In genomic region chr20:16312998-16313397, GRCh38 we compare ENCODE assay signal across 26 cellular contexts.
"Had no signal": no experiment of that assay in that cellular context is flagged by ENCODE, and none has a peak within 500 bp of the region (broad histone marks: within the 10 kb centered on the region; RNA-seq: fewer than 3 reads in every experiment).

No MANE protein-coding gene starts in this region.

- H3K4me2 ChIP-seq: neural progenitor cell, smooth muscle cell had no signal

- ATAC-seq: natural killer cell; psoas muscle; right cardiac atrium; sciatic nerve; stimulated activated effector memory CD8-positive, alpha-beta T cell treated with anti-CD3 and anti-CD28 coated beads, Interleukin-12 subunit alpha, Interleukin-12 subunit beta, amount 100 ng/mL, for 72 hours; stimulated activated naive B cell treated with anti-CD40 and anti-IgM and Interleukin-4, amounts not matched to agents 10 μg/mL and 1 μg/mL and 100 μg/mL, for 72 hours had no signal

- H3K27me3 ChIP-seq: neural progenitor cell, ovary, stomach, thyroid gland, tibial nerve, upper lobe of left lung, vagina had no signal

- H3K9ac ChIP-seq: neural progenitor cell, parathyroid adenoma had no signal

- H3K9me3 ChIP-seq: ovary, psoas muscle, stomach, thoracic aorta, thyroid gland, tibial nerve, upper lobe of left lung, vagina had no signal

- H3K4me1 ChIP-seq: neural progenitor cell, psoas muscle, stomach, thyroid gland, tibial nerve, upper lobe of left lung, vagina had no signal

- H3K79me2 ChIP-seq: parathyroid adenoma had no signal

- H3K36me3 ChIP-seq: neural progenitor cell, ovary had no signal

- H3K27ac ChIP-seq: neural progenitor cell, ovary, parathyroid adenoma, psoas muscle, skin epidermis, stomach, thoracic aorta, thyroid gland, tibial nerve, upper lobe of left lung, vagina had no signal

- H3K4me3 ChIP-seq: neural progenitor cell, ovary, psoas muscle, skin epidermis, smooth muscle cell, stomach, thoracic aorta, thyroid gland, tibial nerve, upper lobe of left lung, vagina had no signal

- FAIRE-seq: urothelium cell line had no signal

- H2AFZ ChIP-seq: neural progenitor cell, parathyroid adenoma had no signal

- DNase-seq: natural killer cell; occipital lobe; ovary; posterior cingulate gyrus; psoas muscle; right cardiac atrium; stimulated activated CD4-positive, alpha-beta T cell treated with anti-CD3 and anti-CD28 coated beads, Interleukin-15, amount 100 ng/mL, for 24 hours; stimulated activated CD4-positive, alpha-beta T cell treated with anti-CD3 and anti-CD28 coated beads, Interleukin-2, amount 100 ng/mL, for 24 hours; stimulated activated CD4-positive, alpha-beta T cell treated with anti-CD3 and anti-CD28 coated beads, Interleukin-2, amount 100 ng/mL, for 48 hours; stimulated activated CD4-positive, alpha-beta T cell treated with anti-CD3 and anti-CD28 coated beads, Interleukin-4, amount 100 ng/mL, for 24 hours; stimulated activated naive B cell treated with anti-CD40 and anti-IgM and Interleukin-4, amounts not matched to agents 10 μg/mL and 1 μg/mL and 100 μg/mL, for 72 hours; stimulated activated naive CD4-positive, alpha-beta T cell treated with Interleukin-2 at 50 U/mL for 16 hours; stomach; thyroid gland; trophoblast cell; upper lobe of left lung had no signal
